Comparison of ENCODE assay signal across 2 cellular contexts in the genomic region with DNA sequence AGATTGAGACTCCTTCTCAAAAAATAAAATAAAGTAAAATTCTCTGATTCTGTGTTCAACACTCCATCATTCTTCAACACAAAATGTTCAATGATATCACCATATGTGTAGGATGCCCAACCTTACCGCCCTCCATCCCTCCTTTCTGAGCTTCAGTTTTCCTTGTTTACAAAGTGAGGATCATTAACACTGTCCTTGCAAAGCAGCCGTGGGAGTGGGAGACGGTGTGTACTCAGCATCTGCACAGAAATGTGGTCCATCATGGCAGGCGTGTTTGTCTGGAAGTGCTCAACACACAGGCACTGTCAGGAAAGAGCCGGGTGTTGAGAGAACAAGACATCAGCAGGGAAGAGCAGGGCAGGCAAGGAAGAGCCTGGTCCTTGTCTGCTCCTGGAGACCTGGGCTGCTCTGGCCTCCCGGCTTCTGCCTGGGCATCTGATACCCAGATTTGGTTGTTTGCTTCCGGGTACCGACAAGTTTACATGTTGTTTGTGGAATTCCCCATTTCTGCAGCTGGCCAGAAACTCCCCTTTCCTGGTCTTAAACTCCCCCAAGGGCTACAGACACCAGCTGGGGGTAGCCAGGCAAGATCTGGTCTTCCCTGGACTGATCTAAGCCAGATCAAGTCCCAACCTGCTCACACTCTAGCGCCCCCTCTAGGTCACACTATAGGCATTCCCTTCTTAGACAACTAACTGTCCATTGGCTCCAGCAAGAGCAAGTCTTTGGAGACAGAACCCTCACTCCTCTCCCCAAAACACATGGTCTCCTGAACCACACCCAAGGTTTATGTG.
TF ChIP-seq lines count a peak whose summit lies in the region.

No MANE protein-coding gene starts in this region.

TF ChIP-seq in WTC11, 78 proteins besides CTCF, POLR2A, EP300 and RAD21:
- no peak for TF ChIP-seq ATF1 (CRISPR knock-in tag; IDR thresholded peaks at IDR 0.05)
- TF ChIP-seq GTF2I (CRISPR knock-in tag; conservative IDR thresholded peaks at IDR 0.05): no peak
- TF ChIP-seq, protein P1, sequence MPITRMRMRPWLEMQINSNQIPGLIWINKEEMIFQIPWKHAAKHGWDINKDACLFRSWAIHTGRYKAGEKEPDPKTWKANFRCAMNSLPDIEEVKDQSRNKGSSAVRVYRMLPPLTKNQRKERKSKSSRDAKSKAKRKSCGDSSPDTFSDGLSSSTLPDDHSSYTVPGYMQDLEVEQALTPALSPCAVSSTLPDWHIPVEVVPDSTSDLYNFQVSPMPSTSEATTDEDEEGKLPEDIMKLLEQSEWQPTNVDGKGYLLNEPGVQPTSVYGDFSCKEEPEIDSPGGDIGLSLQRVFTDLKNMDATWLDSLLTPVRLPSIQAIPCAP (CRISPR knock-in tag; IDR thresholded peaks at IDR 0.05): no peak
- TF ChIP-seq ELF4 (CRISPR knock-in tag; IDR thresholded peaks at IDR 0.05; ENCODE audit: low read depth): no peak
- no peak for TF ChIP-seq ZBTB21 (CRISPR knock-in tag; IDR thresholded peaks at IDR 0.05; ENCODE audit: borderline replicate concordance)
- no peak for TF ChIP-seq ESRRA (CRISPR knock-in tag; IDR thresholded peaks at IDR 0.05; ENCODE audit: borderline replicate concordance)
- TF ChIP-seq MYBL2 (CRISPR knock-in tag; IDR thresholded peaks at IDR 0.05): no peak
- no peak for TF ChIP-seq FOXJ3 (CRISPR knock-in tag; IDR thresholded peaks at IDR 0.05; ENCODE audit: borderline replicate concordance)
- no peak for TF ChIP-seq TEAD4 (CRISPR knock-in tag; IDR thresholded peaks at IDR 0.05)
- TF ChIP-seq, protein P2, sequence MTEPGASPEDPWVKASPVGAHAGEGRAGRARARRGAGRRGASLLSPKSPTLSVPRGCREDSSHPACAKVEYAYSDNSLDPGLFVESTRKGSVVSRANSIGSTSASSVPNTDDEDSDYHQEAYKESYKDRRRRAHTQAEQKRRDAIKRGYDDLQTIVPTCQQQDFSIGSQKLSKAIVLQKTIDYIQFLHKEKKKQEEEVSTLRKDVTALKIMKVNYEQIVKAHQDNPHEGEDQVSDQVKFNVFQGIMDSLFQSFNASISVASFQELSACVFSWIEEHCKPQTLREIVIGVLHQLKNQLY (CRISPR knock-in tag; IDR thresholded peaks at IDR 0.05): no peak
- TF ChIP-seq NR1H2 (CRISPR knock-in tag; IDR thresholded peaks at IDR 0.05): no peak
- TF ChIP-seq ETV6 (CRISPR knock-in tag; IDR thresholded peaks at IDR 0.05): no peak
- TF ChIP-seq EMX1 (CRISPR knock-in tag; IDR thresholded peaks at IDR 0.05): no peak
- TF ChIP-seq, protein P3, sequence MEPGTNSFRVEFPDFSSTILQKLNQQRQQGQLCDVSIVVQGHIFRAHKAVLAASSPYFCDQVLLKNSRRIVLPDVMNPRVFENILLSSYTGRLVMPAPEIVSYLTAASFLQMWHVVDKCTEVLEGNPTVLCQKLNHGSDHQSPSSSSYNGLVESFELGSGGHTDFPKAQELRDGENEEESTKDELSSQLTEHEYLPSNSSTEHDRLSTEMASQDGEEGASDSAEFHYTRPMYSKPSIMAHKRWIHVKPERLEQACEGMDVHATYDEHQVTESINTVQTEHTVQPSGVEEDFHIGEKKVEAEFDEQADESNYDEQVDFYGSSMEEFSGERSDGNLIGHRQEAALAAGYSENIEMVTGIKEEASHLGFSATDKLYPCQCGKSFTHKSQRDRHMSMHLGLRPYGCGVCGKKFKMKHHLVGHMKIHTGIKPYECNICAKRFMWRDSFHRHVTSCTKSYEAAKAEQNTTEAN (CRISPR knock-in tag; IDR thresholded peaks at IDR 0.05): no peak
- no peak for TF ChIP-seq SMAD4 (CRISPR knock-in tag; IDR thresholded peaks at IDR 0.05)
- TF ChIP-seq, protein P4, sequence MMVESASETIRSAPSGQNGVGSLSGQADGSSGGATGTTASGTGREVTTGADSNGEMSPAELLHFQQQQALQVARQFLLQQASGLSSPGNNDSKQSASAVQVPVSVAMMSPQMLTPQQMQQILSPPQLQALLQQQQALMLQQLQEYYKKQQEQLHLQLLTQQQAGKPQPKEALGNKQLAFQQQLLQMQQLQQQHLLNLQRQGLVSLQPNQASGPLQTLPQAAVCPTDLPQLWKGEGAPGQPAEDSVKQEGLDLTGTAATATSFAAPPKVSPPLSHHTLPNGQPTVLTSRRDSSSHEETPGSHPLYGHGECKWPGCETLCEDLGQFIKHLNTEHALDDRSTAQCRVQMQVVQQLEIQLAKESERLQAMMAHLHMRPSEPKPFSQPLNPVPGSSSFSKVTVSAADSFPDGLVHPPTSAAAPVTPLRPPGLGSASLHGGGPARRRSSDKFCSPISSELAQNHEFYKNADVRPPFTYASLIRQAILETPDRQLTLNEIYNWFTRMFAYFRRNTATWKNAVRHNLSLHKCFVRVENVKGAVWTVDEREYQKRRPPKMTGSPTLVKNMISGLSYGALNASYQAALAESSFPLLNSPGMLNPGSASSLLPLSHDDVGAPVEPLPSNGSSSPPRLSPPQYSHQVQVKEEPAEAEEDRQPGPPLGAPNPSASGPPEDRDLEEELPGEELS (CRISPR knock-in tag; IDR thresholded peaks at IDR 0.05): no peak
- no peak for TF ChIP-seq HMGA2 (CRISPR knock-in tag; IDR thresholded peaks at IDR 0.05)

TF ChIP-seq in HepG2, 621 proteins besides CTCF, POLR2A, EP300 and RAD21 (continues in another document):
- peak; percentile 59 for TF ChIP-seq XRCC5 (optimal IDR thresholded peaks at IDR 0.05; ENCODE audit: low read length)
- no peak for TF ChIP-seq ZNF567 (CRISPR knock-in tag; IDR thresholded peaks at IDR 0.05; ENCODE audit: borderline replicate concordance)
- TF ChIP-seq, protein P5, sequence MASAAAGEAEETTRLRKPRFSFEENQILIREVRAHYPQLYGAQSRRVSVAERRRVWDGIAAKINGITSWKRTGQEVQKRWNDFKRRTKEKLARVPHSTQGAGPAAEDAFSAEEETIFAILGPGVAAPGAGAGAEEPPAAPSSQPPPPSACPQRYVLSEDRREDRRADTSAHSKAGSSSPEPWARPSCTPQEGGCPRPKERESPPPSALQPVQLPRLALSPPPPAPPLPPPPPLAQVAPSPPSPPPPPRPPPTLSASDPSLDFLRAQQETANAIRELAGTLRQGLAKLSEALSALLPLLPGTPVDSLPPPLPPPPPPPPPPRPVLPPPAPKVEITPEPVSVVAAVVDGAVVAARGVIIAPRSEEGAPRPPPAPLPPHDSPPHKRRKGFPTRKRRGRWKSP (CRISPR knock-in tag; IDR thresholded peaks at IDR 0.05): no peak
- TF ChIP-seq FOXA3 (CRISPR knock-in tag; IDR thresholded peaks at IDR 0.05): peak; percentile 61; the same call in 1 of the 2 replicates
- no peak for TF ChIP-seq FOXA1 (IDR thresholded peaks at IDR 0.05)
- peak; percentile 61; the same call in 1 of the 2 replicates for TF ChIP-seq FOXA1 (CRISPR knock-in tag; IDR thresholded peaks at IDR 0.05)
- no peak for TF ChIP-seq FIP1L1 (IDR thresholded peaks at IDR 0.05; ENCODE audit: borderline replicate concordance, insufficient read depth, low read depth, low read length)
- TF ChIP-seq ZSCAN20 (CRISPR knock-in tag; IDR thresholded peaks at IDR 0.05; ENCODE audit: borderline replicate concordance): no peak
- TF ChIP-seq ZNF263 (CRISPR knock-in tag; IDR thresholded peaks at IDR 0.05): no peak
- no peak for TF ChIP-seq RNF2 (conservative IDR thresholded peaks at IDR 0.05; ENCODE audit: low read depth)
- TF ChIP-seq, protein P6, sequence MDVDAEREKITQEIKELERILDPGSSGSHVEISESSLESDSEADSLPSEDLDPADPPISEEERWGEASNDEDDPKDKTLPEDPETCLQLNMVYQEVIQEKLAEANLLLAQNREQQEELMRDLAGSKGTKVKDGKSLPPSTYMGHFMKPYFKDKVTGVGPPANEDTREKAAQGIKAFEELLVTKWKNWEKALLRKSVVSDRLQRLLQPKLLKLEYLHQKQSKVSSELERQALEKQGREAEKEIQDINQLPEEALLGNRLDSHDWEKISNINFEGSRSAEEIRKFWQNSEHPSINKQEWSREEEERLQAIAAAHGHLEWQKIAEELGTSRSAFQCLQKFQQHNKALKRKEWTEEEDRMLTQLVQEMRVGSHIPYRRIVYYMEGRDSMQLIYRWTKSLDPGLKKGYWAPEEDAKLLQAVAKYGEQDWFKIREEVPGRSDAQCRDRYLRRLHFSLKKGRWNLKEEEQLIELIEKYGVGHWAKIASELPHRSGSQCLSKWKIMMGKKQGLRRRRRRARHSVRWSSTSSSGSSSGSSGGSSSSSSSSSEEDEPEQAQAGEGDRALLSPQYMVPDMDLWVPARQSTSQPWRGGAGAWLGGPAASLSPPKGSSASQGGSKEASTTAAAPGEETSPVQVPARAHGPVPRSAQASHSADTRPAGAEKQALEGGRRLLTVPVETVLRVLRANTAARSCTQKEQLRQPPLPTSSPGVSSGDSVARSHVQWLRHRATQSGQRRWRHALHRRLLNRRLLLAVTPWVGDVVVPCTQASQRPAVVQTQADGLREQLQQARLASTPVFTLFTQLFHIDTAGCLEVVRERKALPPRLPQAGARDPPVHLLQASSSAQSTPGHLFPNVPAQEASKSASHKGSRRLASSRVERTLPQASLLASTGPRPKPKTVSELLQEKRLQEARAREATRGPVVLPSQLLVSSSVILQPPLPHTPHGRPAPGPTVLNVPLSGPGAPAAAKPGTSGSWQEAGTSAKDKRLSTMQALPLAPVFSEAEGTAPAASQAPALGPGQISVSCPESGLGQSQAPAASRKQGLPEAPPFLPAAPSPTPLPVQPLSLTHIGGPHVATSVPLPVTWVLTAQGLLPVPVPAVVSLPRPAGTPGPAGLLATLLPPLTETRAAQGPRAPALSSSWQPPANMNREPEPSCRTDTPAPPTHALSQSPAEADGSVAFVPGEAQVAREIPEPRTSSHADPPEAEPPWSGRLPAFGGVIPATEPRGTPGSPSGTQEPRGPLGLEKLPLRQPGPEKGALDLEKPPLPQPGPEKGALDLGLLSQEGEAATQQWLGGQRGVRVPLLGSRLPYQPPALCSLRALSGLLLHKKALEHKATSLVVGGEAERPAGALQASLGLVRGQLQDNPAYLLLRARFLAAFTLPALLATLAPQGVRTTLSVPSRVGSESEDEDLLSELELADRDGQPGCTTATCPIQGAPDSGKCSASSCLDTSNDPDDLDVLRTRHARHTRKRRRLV (CRISPR knock-in tag; IDR thresholded peaks at IDR 0.05): no peak
- peak; percentile 43; the same call in 1 of the 2 replicates for TF ChIP-seq ZNF552 (CRISPR knock-in tag; IDR thresholded peaks at IDR 0.05; ENCODE audit: borderline replicate concordance)
- TF ChIP-seq GATAD1 (CRISPR knock-in tag; IDR thresholded peaks at IDR 0.05): no peak
- TF ChIP-seq TEAD3 (CRISPR knock-in tag; optimal IDR thresholded peaks at IDR 0.05; ENCODE audit: borderline replicate concordance): peak; percentile 27
- TF ChIP-seq, protein P7, sequence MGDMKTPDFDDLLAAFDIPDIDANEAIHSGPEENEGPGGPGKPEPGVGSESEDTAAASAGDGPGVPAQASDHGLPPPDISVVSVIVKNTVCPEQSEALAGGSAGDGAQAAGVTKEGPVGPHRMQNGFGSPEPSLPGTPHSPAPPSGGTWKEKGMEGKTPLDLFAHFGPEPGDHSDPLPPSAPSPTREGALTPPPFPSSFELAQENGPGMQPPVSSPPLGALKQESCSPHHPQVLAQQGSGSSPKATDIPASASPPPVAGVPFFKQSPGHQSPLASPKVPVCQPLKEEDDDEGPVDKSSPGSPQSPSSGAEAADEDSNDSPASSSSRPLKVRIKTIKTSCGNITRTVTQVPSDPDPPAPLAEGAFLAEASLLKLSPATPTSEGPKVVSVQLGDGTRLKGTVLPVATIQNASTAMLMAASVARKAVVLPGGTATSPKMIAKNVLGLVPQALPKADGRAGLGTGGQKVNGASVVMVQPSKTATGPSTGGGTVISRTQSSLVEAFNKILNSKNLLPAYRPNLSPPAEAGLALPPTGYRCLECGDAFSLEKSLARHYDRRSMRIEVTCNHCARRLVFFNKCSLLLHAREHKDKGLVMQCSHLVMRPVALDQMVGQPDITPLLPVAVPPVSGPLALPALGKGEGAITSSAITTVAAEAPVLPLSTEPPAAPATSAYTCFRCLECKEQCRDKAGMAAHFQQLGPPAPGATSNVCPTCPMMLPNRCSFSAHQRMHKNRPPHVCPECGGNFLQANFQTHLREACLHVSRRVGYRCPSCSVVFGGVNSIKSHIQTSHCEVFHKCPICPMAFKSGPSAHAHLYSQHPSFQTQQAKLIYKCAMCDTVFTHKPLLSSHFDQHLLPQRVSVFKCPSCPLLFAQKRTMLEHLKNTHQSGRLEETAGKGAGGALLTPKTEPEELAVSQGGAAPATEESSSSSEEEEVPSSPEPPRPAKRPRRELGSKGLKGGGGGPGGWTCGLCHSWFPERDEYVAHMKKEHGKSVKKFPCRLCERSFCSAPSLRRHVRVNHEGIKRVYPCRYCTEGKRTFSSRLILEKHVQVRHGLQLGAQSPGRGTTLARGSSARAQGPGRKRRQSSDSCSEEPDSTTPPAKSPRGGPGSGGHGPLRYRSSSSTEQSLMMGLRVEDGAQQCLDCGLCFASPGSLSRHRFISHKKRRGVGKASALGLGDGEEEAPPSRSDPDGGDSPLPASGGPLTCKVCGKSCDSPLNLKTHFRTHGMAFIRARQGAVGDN (CRISPR knock-in tag; IDR thresholded peaks at IDR 0.05): peak; percentile 16; the same call in 1 of the 2 replicates
- TF ChIP-seq, protein P8, sequence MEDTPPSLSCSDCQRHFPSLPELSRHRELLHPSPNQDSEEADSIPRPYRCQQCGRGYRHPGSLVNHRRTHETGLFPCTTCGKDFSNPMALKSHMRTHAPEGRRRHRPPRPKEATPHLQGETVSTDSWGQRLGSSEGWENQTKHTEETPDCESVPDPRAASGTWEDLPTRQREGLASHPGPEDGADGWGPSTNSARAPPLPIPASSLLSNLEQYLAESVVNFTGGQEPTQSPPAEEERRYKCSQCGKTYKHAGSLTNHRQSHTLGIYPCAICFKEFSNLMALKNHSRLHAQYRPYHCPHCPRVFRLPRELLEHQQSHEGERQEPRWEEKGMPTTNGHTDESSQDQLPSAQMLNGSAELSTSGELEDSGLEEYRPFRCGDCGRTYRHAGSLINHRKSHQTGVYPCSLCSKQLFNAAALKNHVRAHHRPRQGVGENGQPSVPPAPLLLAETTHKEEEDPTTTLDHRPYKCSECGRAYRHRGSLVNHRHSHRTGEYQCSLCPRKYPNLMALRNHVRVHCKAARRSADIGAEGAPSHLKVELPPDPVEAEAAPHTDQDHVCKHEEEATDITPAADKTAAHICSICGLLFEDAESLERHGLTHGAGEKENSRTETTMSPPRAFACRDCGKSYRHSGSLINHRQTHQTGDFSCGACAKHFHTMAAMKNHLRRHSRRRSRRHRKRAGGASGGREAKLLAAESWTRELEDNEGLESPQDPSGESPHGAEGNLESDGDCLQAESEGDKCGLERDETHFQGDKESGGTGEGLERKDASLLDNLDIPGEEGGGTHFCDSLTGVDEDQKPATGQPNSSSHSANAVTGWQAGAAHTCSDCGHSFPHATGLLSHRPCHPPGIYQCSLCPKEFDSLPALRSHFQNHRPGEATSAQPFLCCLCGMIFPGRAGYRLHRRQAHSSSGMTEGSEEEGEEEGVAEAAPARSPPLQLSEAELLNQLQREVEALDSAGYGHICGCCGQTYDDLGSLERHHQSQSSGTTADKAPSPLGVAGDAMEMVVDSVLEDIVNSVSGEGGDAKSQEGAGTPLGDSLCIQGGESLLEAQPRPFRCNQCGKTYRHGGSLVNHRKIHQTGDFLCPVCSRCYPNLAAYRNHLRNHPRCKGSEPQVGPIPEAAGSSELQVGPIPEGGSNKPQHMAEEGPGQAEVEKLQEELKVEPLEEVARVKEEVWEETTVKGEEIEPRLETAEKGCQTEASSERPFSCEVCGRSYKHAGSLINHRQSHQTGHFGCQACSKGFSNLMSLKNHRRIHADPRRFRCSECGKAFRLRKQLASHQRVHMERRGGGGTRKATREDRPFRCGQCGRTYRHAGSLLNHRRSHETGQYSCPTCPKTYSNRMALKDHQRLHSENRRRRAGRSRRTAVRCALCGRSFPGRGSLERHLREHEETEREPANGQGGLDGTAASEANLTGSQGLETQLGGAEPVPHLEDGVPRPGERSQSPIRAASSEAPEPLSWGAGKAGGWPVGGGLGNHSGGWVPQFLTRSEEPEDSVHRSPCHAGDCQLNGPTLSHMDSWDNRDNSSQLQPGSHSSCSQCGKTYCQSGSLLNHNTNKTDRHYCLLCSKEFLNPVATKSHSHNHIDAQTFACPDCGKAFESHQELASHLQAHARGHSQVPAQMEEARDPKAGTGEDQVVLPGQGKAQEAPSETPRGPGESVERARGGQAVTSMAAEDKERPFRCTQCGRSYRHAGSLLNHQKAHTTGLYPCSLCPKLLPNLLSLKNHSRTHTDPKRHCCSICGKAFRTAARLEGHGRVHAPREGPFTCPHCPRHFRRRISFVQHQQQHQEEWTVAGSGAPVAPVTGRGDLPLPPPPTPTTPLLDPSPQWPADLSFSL (CRISPR knock-in tag; IDR thresholded peaks at IDR 0.05): no peak
- TF ChIP-seq AGO2 (optimal IDR thresholded peaks at IDR 0.05; ENCODE audit: low read depth, low read length): no peak
- TF ChIP-seq U2AF2 (IDR thresholded peaks at IDR 0.05; ENCODE audit: low read depth, low read length): no peak
- TF ChIP-seq KLF6 (CRISPR knock-in tag; IDR thresholded peaks at IDR 0.05): no peak
